Comparison of ENCODE assay signal across 28 cellular contexts in the genomic region with DNA sequence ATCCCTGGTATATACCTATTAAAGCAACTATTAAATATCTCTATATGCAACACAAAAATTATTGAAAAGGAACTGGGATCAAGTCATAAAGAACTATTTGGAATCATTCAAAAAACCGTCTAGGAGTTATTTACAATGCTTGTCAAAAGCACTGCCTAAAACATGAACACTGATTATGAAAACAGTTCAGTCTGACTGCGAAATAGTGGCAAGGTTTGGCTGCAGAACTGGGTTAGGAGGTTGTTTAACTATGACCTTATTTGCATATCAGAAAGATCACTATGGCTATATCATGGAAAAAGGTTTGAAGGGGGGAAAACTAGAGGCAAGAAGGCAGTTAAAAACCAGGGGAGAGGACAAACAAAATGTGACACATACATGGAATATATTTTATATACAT.
"Had no signal": no experiment of that assay in that cellular context is flagged by ENCODE, and none has a peak within 500 bp of the region (broad histone marks: within the 10 kb centered on the region; RNA-seq: fewer than 3 reads in every experiment).

No MANE protein-coding gene starts in this region.

- H3K36me3 ChIP-seq: prostate gland had no signal

- H3K4me3 ChIP-seq: pancreas, prostate gland, sigmoid colon, uterus had no signal

- H3K27ac Mint-ChIP-seq: activated CD4-positive, alpha-beta memory T cell treated with anti-CD3 and anti-CD28 coated beads, Interleukin-2, amount 10 ng/mL, durations not matched to agents 7 days and 5 days; activated naive CD4-positive, alpha-beta T cell treated with anti-CD3 and anti-CD28 coated beads, Interleukin-2, amount 10 ng/mL, durations not matched to agents 7 days and 5 days; activated T-helper 1 cell treated with anti-CD3 and anti-CD28 coated beads, Interleukin-12 subunit alpha, Interleukin-12 subunit beta, Interleukin-2, Interleukin-4 antibody, amounts not matched to agents 30 ng/mL and 10 ng/mL and 1 ng/mL, durations not matched to agents 14 hours and 24 hours and 36 hours; memory B cell; stimulated activated effector memory CD8-positive, alpha-beta T cell treated with anti-CD3 and anti-CD28 coated beads, Interleukin-12 subunit alpha, Interleukin-12 subunit beta, amount 100 ng/mL, for 72 hours; stimulated activated naive CD8-positive, alpha-beta T cell treated with anti-CD3 and anti-CD28 coated beads, Interleukin-15, Interleukin-2, amounts not matched to agents 100 ng/mL and 50 ng/mL, for 24 hours; type B pancreatic cell had no signal

- H3K27me3 ChIP-seq: brain microvascular endothelial cell, pancreas, sigmoid colon, uterus had no signal

- H3K4me3 Mint-ChIP-seq: activated CD4-positive, alpha-beta memory T cell treated with anti-CD3 and anti-CD28 coated beads, Interleukin-2, amount 10 ng/mL, durations not matched to agents 7 days and 5 days; activated naive CD4-positive, alpha-beta T cell treated with anti-CD3 and anti-CD28 coated beads, Interleukin-2, amount 10 ng/mL, durations not matched to agents 7 days and 5 days; activated T-helper 1 cell treated with anti-CD3 and anti-CD28 coated beads, Interleukin-12 subunit alpha, Interleukin-12 subunit beta, Interleukin-2, Interleukin-4 antibody, amounts not matched to agents 30 ng/mL and 10 ng/mL and 1 ng/mL, durations not matched to agents 14 hours and 24 hours and 36 hours; memory B cell; naive thymus-derived CD4-positive, alpha-beta T cell; stimulated activated effector memory CD8-positive, alpha-beta T cell treated with anti-CD3 and anti-CD28 coated beads, Interleukin-12 subunit alpha, Interleukin-12 subunit beta, amount 100 ng/mL, for 72 hours; stimulated activated naive CD8-positive, alpha-beta T cell treated with anti-CD3 and anti-CD28 coated beads, Interleukin-15, Interleukin-2, amounts not matched to agents 100 ng/mL and 50 ng/mL, for 24 hours; type B pancreatic cell had no signal

- H3K4me1 ChIP-seq: uterus had no signal

- H3K27ac ChIP-seq: brain microvascular endothelial cell, pancreas, sigmoid colon, uterus had no signal

- ATAC-seq: esophagus mucosa; left cardiac atrium; naive thymus-derived CD4-positive, alpha-beta T cell; pancreas; stimulated activated effector memory CD8-positive, alpha-beta T cell treated with anti-CD3 and anti-CD28 coated beads, Interleukin-12 subunit alpha, Interleukin-12 subunit beta, amount 100 ng/mL, for 72 hours had no signal

- H3K27me3 Mint-ChIP-seq: activated CD4-positive, alpha-beta memory T cell treated with anti-CD3 and anti-CD28 coated beads, Interleukin-2, amount 10 ng/mL, durations not matched to agents 7 days and 5 days; activated naive CD4-positive, alpha-beta T cell treated with anti-CD3 and anti-CD28 coated beads, Interleukin-2, amount 10 ng/mL, durations not matched to agents 7 days and 5 days; memory B cell; naive thymus-derived CD4-positive, alpha-beta T cell; stimulated activated naive CD8-positive, alpha-beta T cell treated with anti-CD3 and anti-CD28 coated beads, Interleukin-15, Interleukin-2, amounts not matched to agents 100 ng/mL and 50 ng/mL, for 24 hours; type B pancreatic cell had no signal

- DNase-seq: activated CD4-positive, alpha-beta memory T cell treated with anti-CD3 and anti-CD28 coated beads, Interleukin-2, amount 10 ng/mL, durations not matched to agents 7 days and 5 days; activated CD4-positive, alpha-beta T cell treated with anti-CD3 and anti-CD28 coated beads for 4 hours; activated CD4-positive, CD25-positive, alpha-beta regulatory T cell; activated effector memory CD4-positive, alpha-beta T cell treated with anti-CD3 and anti-CD28 coated beads, Interleukin-2, amount 50 U/mL, for 16 hours; activated naive CD4-positive, alpha-beta T cell treated with anti-CD3 and anti-CD28 coated beads, Interleukin-2, amount 10 ng/mL, durations not matched to agents 7 days and 5 days; amniotic stem cell; brain microvascular endothelial cell; cortex of kidney; foreskin fibroblast; head of caudate nucleus; hippocampal formation; left cardiac atrium; midbrain; naive thymus-derived CD4-positive, alpha-beta T cell; nucleus accumbens; pancreas; retina; sigmoid colon; small intestine; stimulated activated CD4-positive, alpha-beta T cell treated with anti-CD3 and anti-CD28 coated beads, Interleukin-4, amount 100 ng/mL, for 24 hours; uterus had no signal

- H3K9me3 Mint-ChIP-seq: activated CD4-positive, alpha-beta memory T cell treated with anti-CD3 and anti-CD28 coated beads, Interleukin-2, amount 10 ng/mL, durations not matched to agents 7 days and 5 days; activated naive CD4-positive, alpha-beta T cell treated with anti-CD3 and anti-CD28 coated beads, Interleukin-2, amount 10 ng/mL, durations not matched to agents 7 days and 5 days; activated T-helper 1 cell treated with anti-CD3 and anti-CD28 coated beads, Interleukin-12 subunit alpha, Interleukin-12 subunit beta, Interleukin-2, Interleukin-4 antibody, amounts not matched to agents 30 ng/mL and 10 ng/mL and 1 ng/mL, durations not matched to agents 14 hours and 24 hours and 36 hours; memory B cell; naive thymus-derived CD4-positive, alpha-beta T cell; stimulated activated effector memory CD8-positive, alpha-beta T cell treated with anti-CD3 and anti-CD28 coated beads, Interleukin-12 subunit alpha, Interleukin-12 subunit beta, amount 100 ng/mL, for 72 hours; stimulated activated naive CD8-positive, alpha-beta T cell treated with anti-CD3 and anti-CD28 coated beads, Interleukin-15, Interleukin-2, amounts not matched to agents 100 ng/mL and 50 ng/mL, for 24 hours; type B pancreatic cell had no signal

- H3K9me3 ChIP-seq: pancreas, prostate gland, sigmoid colon, uterus had no signal
